In the genomic region with DNA sequence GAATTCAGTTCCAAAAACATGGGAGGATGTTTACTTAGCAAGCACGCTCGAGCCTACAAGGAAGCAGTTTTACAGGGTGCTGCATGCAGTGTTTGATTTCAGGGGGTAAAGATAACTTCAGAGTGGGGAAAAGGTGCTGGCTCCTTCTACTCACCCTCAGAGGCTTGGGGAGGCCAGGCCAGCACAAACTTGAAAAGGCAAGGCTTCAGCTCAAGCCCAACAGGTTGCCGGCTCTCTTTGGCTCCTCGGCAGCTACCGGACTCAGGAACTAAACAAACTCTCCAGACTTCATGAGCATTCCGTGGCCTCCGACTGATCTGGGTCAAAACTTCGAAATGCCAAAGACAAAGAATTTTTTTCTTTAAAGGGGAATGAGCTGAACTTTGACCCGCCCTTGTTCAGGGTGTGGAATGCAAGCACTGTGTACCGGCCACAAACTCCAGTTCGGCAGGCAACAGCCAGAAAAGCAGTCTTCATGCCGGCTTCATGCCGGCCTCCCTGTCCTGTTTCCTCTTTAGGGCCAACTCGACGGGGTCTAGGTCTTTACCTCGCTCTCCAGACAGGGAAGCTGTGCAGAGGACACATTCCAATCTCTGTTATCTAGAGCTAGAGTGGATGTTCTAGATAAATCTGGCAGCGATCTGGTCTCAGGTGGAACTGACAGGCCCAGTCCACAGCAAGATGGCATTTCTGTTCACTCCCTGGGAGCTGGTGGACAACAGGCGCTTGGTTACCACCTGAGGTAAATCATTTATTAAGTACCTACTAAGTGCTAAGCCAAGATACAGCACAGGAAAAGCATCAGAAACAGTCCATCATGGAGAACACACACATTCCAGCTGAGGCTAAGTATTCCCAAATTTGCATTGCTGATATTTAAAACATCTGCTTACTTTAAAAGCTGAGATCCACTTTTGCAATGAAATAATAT, we compare ENCODE assay signal across 1 cellular context.
A peak's percentile ranks its signal among the peaks of the same experiment; 100 is the strongest.
TF ChIP-seq lines count a peak whose summit lies in the region.

No MANE protein-coding gene starts in this region.

TF ChIP-seq in HEK293, 187 proteins besides CTCF, POLR2A, EP300 and RAD21 (continued from another document):
- TF ChIP-seq, protein P1, sequence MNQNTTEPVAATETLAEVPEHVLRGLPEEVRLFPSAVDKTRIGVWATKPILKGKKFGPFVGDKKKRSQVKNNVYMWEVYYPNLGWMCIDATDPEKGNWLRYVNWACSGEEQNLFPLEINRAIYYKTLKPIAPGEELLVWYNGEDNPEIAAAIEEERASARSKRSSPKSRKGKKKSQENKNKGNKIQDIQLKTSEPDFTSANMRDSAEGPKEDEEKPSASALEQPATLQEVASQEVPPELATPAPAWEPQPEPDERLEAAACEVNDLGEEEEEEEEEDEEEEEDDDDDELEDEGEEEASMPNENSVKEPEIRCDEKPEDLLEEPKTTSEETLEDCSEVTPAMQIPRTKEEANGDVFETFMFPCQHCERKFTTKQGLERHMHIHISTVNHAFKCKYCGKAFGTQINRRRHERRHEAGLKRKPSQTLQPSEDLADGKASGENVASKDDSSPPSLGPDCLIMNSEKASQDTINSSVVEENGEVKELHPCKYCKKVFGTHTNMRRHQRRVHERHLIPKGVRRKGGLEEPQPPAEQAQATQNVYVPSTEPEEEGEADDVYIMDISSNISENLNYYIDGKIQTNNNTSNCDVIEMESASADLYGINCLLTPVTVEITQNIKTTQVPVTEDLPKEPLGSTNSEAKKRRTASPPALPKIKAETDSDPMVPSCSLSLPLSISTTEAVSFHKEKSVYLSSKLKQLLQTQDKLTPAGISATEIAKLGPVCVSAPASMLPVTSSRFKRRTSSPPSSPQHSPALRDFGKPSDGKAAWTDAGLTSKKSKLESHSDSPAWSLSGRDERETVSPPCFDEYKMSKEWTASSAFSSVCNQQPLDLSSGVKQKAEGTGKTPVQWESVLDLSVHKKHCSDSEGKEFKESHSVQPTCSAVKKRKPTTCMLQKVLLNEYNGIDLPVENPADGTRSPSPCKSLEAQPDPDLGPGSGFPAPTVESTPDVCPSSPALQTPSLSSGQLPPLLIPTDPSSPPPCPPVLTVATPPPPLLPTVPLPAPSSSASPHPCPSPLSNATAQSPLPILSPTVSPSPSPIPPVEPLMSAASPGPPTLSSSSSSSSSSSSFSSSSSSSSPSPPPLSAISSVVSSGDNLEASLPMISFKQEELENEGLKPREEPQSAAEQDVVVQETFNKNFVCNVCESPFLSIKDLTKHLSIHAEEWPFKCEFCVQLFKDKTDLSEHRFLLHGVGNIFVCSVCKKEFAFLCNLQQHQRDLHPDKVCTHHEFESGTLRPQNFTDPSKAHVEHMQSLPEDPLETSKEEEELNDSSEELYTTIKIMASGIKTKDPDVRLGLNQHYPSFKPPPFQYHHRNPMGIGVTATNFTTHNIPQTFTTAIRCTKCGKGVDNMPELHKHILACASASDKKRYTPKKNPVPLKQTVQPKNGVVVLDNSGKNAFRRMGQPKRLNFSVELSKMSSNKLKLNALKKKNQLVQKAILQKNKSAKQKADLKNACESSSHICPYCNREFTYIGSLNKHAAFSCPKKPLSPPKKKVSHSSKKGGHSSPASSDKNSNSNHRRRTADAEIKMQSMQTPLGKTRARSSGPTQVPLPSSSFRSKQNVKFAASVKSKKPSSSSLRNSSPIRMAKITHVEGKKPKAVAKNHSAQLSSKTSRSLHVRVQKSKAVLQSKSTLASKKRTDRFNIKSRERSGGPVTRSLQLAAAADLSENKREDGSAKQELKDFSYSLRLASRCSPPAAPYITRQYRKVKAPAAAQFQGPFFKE (tag by site-specific recombination; IDR thresholded peaks at IDR 0.05; ENCODE audit: borderline replicate concordance), result no peak
- TF ChIP-seq, protein P2, sequence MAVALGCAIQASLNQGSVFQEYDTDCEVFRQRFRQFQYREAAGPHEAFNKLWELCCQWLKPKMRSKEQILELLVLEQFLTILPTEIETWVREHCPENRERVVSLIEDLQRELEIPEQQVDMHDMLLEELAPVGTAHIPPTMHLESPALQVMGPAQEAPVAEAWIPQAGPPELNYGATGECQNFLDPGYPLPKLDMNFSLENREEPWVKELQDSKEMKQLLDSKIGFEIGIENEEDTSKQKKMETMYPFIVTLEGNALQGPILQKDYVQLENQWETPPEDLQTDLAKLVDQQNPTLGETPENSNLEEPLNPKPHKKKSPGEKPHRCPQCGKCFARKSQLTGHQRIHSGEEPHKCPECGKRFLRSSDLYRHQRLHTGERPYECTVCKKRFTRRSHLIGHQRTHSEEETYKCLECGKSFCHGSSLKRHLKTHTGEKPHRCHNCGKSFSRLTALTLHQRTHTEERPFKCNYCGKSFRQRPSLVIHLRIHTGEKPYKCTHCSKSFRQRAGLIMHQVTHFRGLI (tag by site-specific recombination; IDR thresholded peaks at IDR 0.05), result peak; percentile 38; the same call in 1 of the 2 replicates
- TF ChIP-seq ZNF777 (tag by site-specific recombination; IDR thresholded peaks at IDR 0.05; ENCODE audit: borderline replicate concordance), result no peak
- TF ChIP-seq TRIM28 (IDR thresholded peaks at IDR 0.05; ENCODE audit: borderline replicate concordance, low read length), result no peak
- no peak for TF ChIP-seq GLI2 (tag by site-specific recombination; IDR thresholded peaks at IDR 0.05; ENCODE audit: borderline replicate concordance, low read depth)
- TF ChIP-seq ZNF223 (tag by site-specific recombination; IDR thresholded peaks at IDR 0.05), result no peak
- peak; percentile 66; the same call in 1 of the 2 replicates for TF ChIP-seq SCRT2 (tag by site-specific recombination; IDR thresholded peaks at IDR 0.05)
- no peak for TF ChIP-seq ZFP37 (tag by site-specific recombination; IDR thresholded peaks at IDR 0.05)
- TF ChIP-seq, protein P3, sequence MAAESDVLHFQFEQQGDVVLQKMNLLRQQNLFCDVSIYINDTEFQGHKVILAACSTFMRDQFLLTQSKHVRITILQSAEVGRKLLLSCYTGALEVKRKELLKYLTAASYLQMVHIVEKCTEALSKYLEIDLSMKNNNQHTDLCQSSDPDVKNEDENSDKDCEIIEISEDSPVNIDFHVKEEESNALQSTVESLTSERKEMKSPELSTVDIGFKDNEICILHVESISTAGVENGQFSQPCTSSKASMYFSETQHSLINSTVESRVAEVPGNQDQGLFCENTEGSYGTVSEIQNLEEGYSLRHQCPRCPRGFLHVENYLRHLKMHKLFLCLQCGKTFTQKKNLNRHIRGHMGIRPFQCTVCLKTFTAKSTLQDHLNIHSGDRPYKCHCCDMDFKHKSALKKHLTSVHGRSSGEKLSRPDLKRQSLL (tag by site-specific recombination; IDR thresholded peaks at IDR 0.05), result no peak
